10 cellular contexts compared by ENCODE assay signal in genomic region chr1:117671781-117672501, GRCh38.
DNase-seq lines count a peak whose midpoint lies in the region; ATAC-seq and TF ChIP-seq lines count a peak whose summit lies in the region.
"Had no signal": no experiment of that assay in that cellular context is flagged by ENCODE, and none has a peak within 500 bp of the region (broad histone marks: within the 10 kb centered on the region; RNA-seq: fewer than 3 reads in every experiment).

No MANE protein-coding gene starts in this region.

- no peak overlapping the region for H2AFZ ChIP-seq in osteoblast (ENCODE audit: low read length)

- H3K9me3 ChIP-seq in body of pancreas (no peaks in the 10 kb centered on the region), left lung (no peaks in the 10 kb centered on the region), upper lobe of left lung (no peaks in the 10 kb centered on the region), osteoblast (ENCODE audit: low read depth, low read length) (no peaks in the 10 kb centered on the region)

- no peak for TF ChIP-seq POLR2A in body of pancreas (IDR thresholded peaks at IDR 0.05)
- TF ChIP-seq POLR2A in upper lobe of left lung (IDR thresholded peaks at IDR 0.05), result no peak

- H3K4me3 ChIP-seq in body of pancreas (no peak overlapping the region), left lung (no peak overlapping the region), upper lobe of left lung (no peak overlapping the region), osteoblast (ENCODE audit: insufficient read depth, low read length) (no peak overlapping the region)

- H3K4me2 ChIP-seq in osteoblast (ENCODE audit: insufficient read depth, low read length), result no peak overlapping the region

- 52 to 59% methylated on average over 6 of the region's 6 CpGs for WGBS in body of pancreas, 2 donors
- WGBS in upper lobe of left lung, 2 donors, result 50 to 58% methylated on average over 4 to 6 of the region's 6 CpGs

- no peaks in the 10 kb centered on the region for H3K79me2 ChIP-seq in osteoblast (ENCODE audit: insufficient read depth, low read length)

- no peak overlapping the region for H3K27ac Mint-ChIP-seq in activated naive CD4-positive, alpha-beta T cell treated with anti-CD3 and anti-CD28 coated beads for 36 hours

- peak; percentile 40 for DNase-seq in activated naive CD4-positive, alpha-beta T cell treated with anti-CD3 and anti-CD28 coated beads for 36 hours
- DNase-seq in activated naive CD4-positive, alpha-beta T cell (lab: John Stamatoyannopoulos, UW), result no peak
- peak; percentile 54 to 78 (median 70) for DNase-seq in body of pancreas
- DNase-seq in left lung, result no peak
- DNase-seq in upper lobe of left lung, result peak; percentile 47 to 70
- DNase-seq in NCI-H510A treated with DMSO at 0.1 percent for 48 hours (lab: John Stamatoyannopoulos, UW), result no peak
- no peak for DNase-seq in osteoblast (ENCODE audit: insufficient read length, low spot score, missing footprints)
- DNase-seq in ACHN, result no peak

- peaks cover 8% of the 10 kb centered on the region for H3K4me1 Mint-ChIP-seq in activated naive CD4-positive, alpha-beta T cell treated with anti-CD3 and anti-CD28 coated beads for 36 hours (ENCODE audit: low read depth)

- CTCF ChIA-PET in activated naive CD4-positive, alpha-beta T cell treated with anti-CD3 and anti-CD28 coated beads for 36 hours (lab: Charles Lee), result interaction anchor here (0.6 to 5.9 kb wide), 5 partner anchors 18 to 137 kb away, joined by 3 to 41 read pairs (median 3); no protein-coding TSS in a partner anchor

- intact Hi-C loops in activated naive CD4-positive, alpha-beta T cell treated with anti-CD3 and anti-CD28 coated beads for 36 hours (cut with micrococcal nuclease), result no loop called here
- intact Hi-C loops in body of pancreas (cut with DNase I), result no loop called here
- intact Hi-C loops in left lung (cut with DNase I), result loop anchor here in 1 of 2 donors (5.0 kb wide), 1 partner anchor 140 kb away; no protein-coding TSS in a partner anchor

- H3K27ac ChIP-seq in body of pancreas (no peak overlapping the region), left lung (no peak overlapping the region), upper lobe of left lung (no peak overlapping the region), osteoblast (ENCODE audit: low read depth, low read length) (no peak overlapping the region)

- peaks cover 11% of the 10 kb centered on the region for H3K27me3 Mint-ChIP-seq in activated naive CD4-positive, alpha-beta T cell treated with anti-CD3 and anti-CD28 coated beads for 36 hours (ENCODE audit: low read depth)

- in situ Hi-C loops in ACHN (cut with HindIII; ENCODE audit: low pct_ligation_motif_present, low pct_unique_long_range_greater_than_20kb, low sequenced_read_pairs), result no loop called here

- H3K9me3 Mint-ChIP-seq in activated naive CD4-positive, alpha-beta T cell treated with anti-CD3 and anti-CD28 coated beads for 36 hours, result no peaks in the 10 kb centered on the region
- H3K9me3 Mint-ChIP-seq: CD8-positive, alpha-beta memory T cell had no signal

- TF ChIP-seq CTCF in body of pancreas (IDR thresholded peaks at IDR 0.05) (peak in 3 of 7 experiments; percentile 30 to 61 (median 49)), left lung (IDR thresholded peaks at IDR 0.05) (no peak), upper lobe of left lung (IDR thresholded peaks at IDR 0.05) (peak in 3 of 6 experiments; percentile 7 to 20 (median 19)), osteoblast (IDR thresholded peaks at IDR 0.05; ENCODE audit: extremely low read depth, low read depth, low read length) (no peak)

- H3K4me1 ChIP-seq in body of pancreas (peaks cover 48% of the 10 kb centered on the region), left lung (no peaks in the 10 kb centered on the region), upper lobe of left lung (peaks cover 0 to 5% (median 0%) of the 10 kb centered on the region in 4 donors), osteoblast (ENCODE audit: insufficient read depth, low read length) (peaks cover 15% of the 10 kb centered on the region)

- no peaks in the 10 kb centered on the region for H3K36me3 Mint-ChIP-seq in activated naive CD4-positive, alpha-beta T cell treated with anti-CD3 and anti-CD28 coated beads for 36 hours (ENCODE audit: low read depth)
- H3K36me3 Mint-ChIP-seq: CD8-positive, alpha-beta memory T cell had no signal

- H3K36me3 ChIP-seq in body of pancreas (replicated peaks in 1 of 2; ENCODE audit: insufficient read depth in 1 of 2, low read depth in 2 of 2), result no peaks in the 10 kb centered on the region
- no peaks in the 10 kb centered on the region for H3K36me3 ChIP-seq in left lung
- no peaks in the 10 kb centered on the region for H3K36me3 ChIP-seq in upper lobe of left lung
- H3K36me3 ChIP-seq in osteoblast (ENCODE audit: insufficient read depth, low read length), result no peaks in the 10 kb centered on the region

- H3K4me3 Mint-ChIP-seq in activated naive CD4-positive, alpha-beta T cell treated with anti-CD3 and anti-CD28 coated beads for 36 hours, result no peak overlapping the region
- H3K4me3 Mint-ChIP-seq: CD8-positive, alpha-beta memory T cell had no signal

- peak; percentile 55 for ATAC-seq in body of pancreas
- ATAC-seq in left lung, result peak; percentile 83
- peak; percentile 44 to 86 for ATAC-seq in upper lobe of left lung (ENCODE audit: low FRiP score in 2 of 2)
- ATAC-seq: HCT116 had no signal

- H3K27me3 ChIP-seq in body of pancreas (no peaks in the 10 kb centered on the region), left lung (no peaks in the 10 kb centered on the region), upper lobe of left lung (no peaks in the 10 kb centered on the region), osteoblast (ENCODE audit: insufficient read depth, low read length) (peaks cover 14% of the 10 kb centered on the region)

- no peak for TF ChIP-seq EP300 in upper lobe of left lung (IDR thresholded peaks at IDR 0.05)

- no peaks in the 10 kb centered on the region for H4K20me1 ChIP-seq in osteoblast (ENCODE audit: insufficient read depth, low read length)

Comparison
In these comparisons a context has a peak if more than half of its experiments do, and no peak if none do; other contexts are left out.
1. DNase-seq: peak in activated naive CD4-positive, alpha-beta T cell treated with anti-CD3 and anti-CD28 coated beads for 36 hours (single experiment), body of pancreas (4 of 4) and upper lobe of left lung (2 of 2); none in activated naive CD4-positive, alpha-beta T cell (0 of 4), left lung (0 of 2), NCI-H510A treated with DMSO at 0.1 percent for 48 hours (single experiment), osteoblast (single experiment) and ACHN (single experiment).
2. Peak in every context shown above with its lines, with median percentiles within 50 percentile points of each other: ATAC-seq.